In genomic region chr7:24965831-24966708, GRCh38 we compare ENCODE assay signal across 8 cellular contexts. TPM values are rescaled to one million over a fixed set of nuclear protein-coding genes. Genes with fewer than 3 reads are reported as not detected.
DNase-seq lines count a peak whose midpoint lies in the region; ATAC-seq and TF ChIP-seq lines count a peak whose summit lies in the region.

No MANE protein-coding gene starts in this region.

- peak overlapping the region; percentile 31 for H3K4me3 Mint-ChIP-seq in activated T-helper 2 cell treated with anti-CD3 and anti-CD28 coated beads, Interferon-gamma antibody, Interleukin-2, Interleukin-4, amounts not matched to agents 10 μg/mL and 5 μg/mL and 100 μg/mL, durations not matched to agents 14 hours and 24 hours and 36 hours (ENCODE audit: low read depth)

- ATAC-seq in HG02678 (IDR thresholded peaks at IDR 0.05; ENCODE audit: unreplicated experiment) (peak; percentile 85), SK-N-SH treated with all-trans-retinoic acid at 6 μM for 48 hours (no peak)

- intact Hi-C loops in activated T-helper 2 cell treated with anti-CD3 and anti-CD28 coated beads, Interferon-gamma antibody, Interleukin-2, Interleukin-4, amounts not matched to agents 10 μg/mL and 5 μg/mL and 100 μg/mL, durations not matched to agents 14 hours and 24 hours and 36 hours (cut with micrococcal nuclease), result loop anchor here (1.0 kb wide), 5 partner anchors 14 to 145 kb away; partner anchors contain the start of gene OSBPL3

- H3K9me3 Mint-ChIP-seq in activated T-helper 2 cell treated with anti-CD3 and anti-CD28 coated beads, Interferon-gamma antibody, Interleukin-2, Interleukin-4, amounts not matched to agents 10 μg/mL and 5 μg/mL and 100 μg/mL, durations not matched to agents 14 hours and 24 hours and 36 hours, result no peaks in the 10 kb centered on the region

- peak overlapping the region; percentile 80 for H3K27ac Mint-ChIP-seq in activated T-helper 2 cell treated with anti-CD3 and anti-CD28 coated beads, Interferon-gamma antibody, Interleukin-2, Interleukin-4, amounts not matched to agents 10 μg/mL and 5 μg/mL and 100 μg/mL, durations not matched to agents 14 hours and 24 hours and 36 hours

- DNase-seq in activated T-cell treated with anti-CD3 and anti-CD28 coated beads for 48 hours (ENCODE audit: low read depth) (peak; percentile 30), activated T-cell treated with anti-CD3 and anti-CD28 coated beads for 4 hours (no peak), NCI-H146 (lab: John Stamatoyannopoulos, UW) (peak; percentile 76), medulla oblongata (ENCODE audit: extremely low spot score) (peak; percentile 30), midbrain (lab: John Stamatoyannopoulos, UW) (no peak)
- DNase-seq in activated T-helper 2 cell treated with anti-CD3 and anti-CD28 coated beads, Interferon-gamma antibody, Interleukin-2, Interleukin-4, amounts not matched to agents 10 μg/mL and 5 μg/mL and 100 μg/mL, durations not matched to agents 14 hours and 24 hours and 36 hours (ENCODE audit: low spot score), result peak; percentile 60

- no peaks in the 10 kb centered on the region for H3K27me3 Mint-ChIP-seq in activated T-helper 2 cell treated with anti-CD3 and anti-CD28 coated beads, Interferon-gamma antibody, Interleukin-2, Interleukin-4, amounts not matched to agents 10 μg/mL and 5 μg/mL and 100 μg/mL, durations not matched to agents 14 hours and 24 hours and 36 hours (ENCODE audit: low read depth)

- peaks cover 30% of the 10 kb centered on the region for H3K36me3 Mint-ChIP-seq in activated T-helper 2 cell treated with anti-CD3 and anti-CD28 coated beads, Interferon-gamma antibody, Interleukin-2, Interleukin-4, amounts not matched to agents 10 μg/mL and 5 μg/mL and 100 μg/mL, durations not matched to agents 14 hours and 24 hours and 36 hours (ENCODE audit: low read depth)

- peaks cover 79% of the 10 kb centered on the region for H3K4me1 Mint-ChIP-seq in activated T-helper 2 cell treated with anti-CD3 and anti-CD28 coated beads, Interferon-gamma antibody, Interleukin-2, Interleukin-4, amounts not matched to agents 10 μg/mL and 5 μg/mL and 100 μg/mL, durations not matched to agents 14 hours and 24 hours and 36 hours (ENCODE audit: low read depth)

TF ChIP-seq in SK-N-SH treated with all-trans-retinoic acid at 6 μM for 48 hours, 23 proteins besides CTCF, POLR2A, EP300 and RAD21:
- no peak for TF ChIP-seq TCF4 (CRISPR knock-in tag; IDR thresholded peaks at IDR 0.05; ENCODE audit: borderline replicate concordance)
- no peak for TF ChIP-seq BACH2 (CRISPR knock-in tag; IDR thresholded peaks at IDR 0.05; ENCODE audit: borderline replicate concordance)
- TF ChIP-seq CREB5 (CRISPR knock-in tag; IDR thresholded peaks at IDR 0.05; ENCODE audit: low read depth), result no peak
- TF ChIP-seq ZC3H10 (CRISPR knock-in tag; IDR thresholded peaks at IDR 0.05), result no peak
- no peak for TF ChIP-seq ZNF565 (CRISPR knock-in tag; conservative IDR thresholded peaks at IDR 0.05; ENCODE audit: low read depth)
- TF ChIP-seq ESRRG (CRISPR knock-in tag; IDR thresholded peaks at IDR 0.05), result no peak
- no peak for TF ChIP-seq ARNTL (CRISPR knock-in tag; IDR thresholded peaks at IDR 0.05; ENCODE audit: borderline replicate concordance, low read depth)

RNA-seq across cellular contexts. Expression of gene OSBPL3, which starts 13.9 kb away (rescaled TPM):
- total RNA-seq in activated T-helper 2 cell treated with anti-CD3 and anti-CD28 coated beads, Interferon-gamma antibody, Interleukin-2, Interleukin-4, amounts not matched to agents 10 μg/mL and 5 μg/mL and 100 μg/mL, durations not matched to agents 14 hours and 24 hours and 36 hours, result 74.2 and 76.2 TPM in 2 replicates

Comparison
In these comparisons a context has a peak if more than half of its experiments do, and no peak if none do; other contexts are left out.
1. DNase-seq: peak in activated T-cell treated with anti-CD3 and anti-CD28 coated beads for 48 hours (single experiment), NCI-H146 (single experiment), activated T-helper 2 cell treated with anti-CD3 and anti-CD28 coated beads, Interferon-gamma antibody, Interleukin-2, Interleukin-4, amounts not matched to agents 10 μg/mL and 5 μg/mL and 100 μg/mL, durations not matched to agents 14 hours and 24 hours and 36 hours (single experiment) and medulla oblongata (single experiment); none in activated T-cell treated with anti-CD3 and anti-CD28 coated beads for 4 hours (single experiment) and midbrain (single experiment).